Comparison of ENCODE assay signal across 26 cellular contexts in genomic region chr16:56032072-56032471, GRCh38.
"Had no signal": no experiment of that assay in that cellular context is flagged by ENCODE, and none has a peak within 500 bp of the region (broad histone marks: within the 10 kb centered on the region; RNA-seq: fewer than 3 reads in every experiment).

No MANE protein-coding gene starts in this region.

- ATAC-seq: lower lobe of right lung, natural killer cell, psoas muscle, sciatic nerve, upper lobe of right lung had no signal

- H3K27me3 ChIP-seq: neural progenitor cell, upper lobe of right lung had no signal

- H3K36me3 ChIP-seq: lower lobe of right lung, neural progenitor cell, neutrophil, suprapubic skin, thoracic aorta, tibial artery, upper lobe of right lung had no signal

- H3K27ac ChIP-seq: lower lobe of right lung, neural progenitor cell, neutrophil, parathyroid adenoma, psoas muscle, skin epidermis, suprapubic skin, thoracic aorta, tibial artery, upper lobe of right lung had no signal

- DNase-seq: head of caudate nucleus; hypothalamus; immature natural killer cell; kidney; lower lobe of right lung; mesendoderm; naive B cell; natural killer cell; nephron progenitor cell; occipital lobe; psoas muscle; stimulated activated CD4-positive, alpha-beta T cell treated with anti-CD3 and anti-CD28 coated beads, Interleukin-12 subunit alpha, Interleukin-12 subunit beta, amount 100 ng/mL, for 4 hours; stimulated activated CD4-positive, alpha-beta T cell treated with anti-CD3 and anti-CD28 coated beads, Interleukin-15, amount 100 ng/mL, for 24 hours; stimulated activated CD4-positive, alpha-beta T cell treated with anti-CD3 and anti-CD28 coated beads, Interleukin-2, amount 100 ng/mL, for 24 hours; stimulated activated CD4-positive, alpha-beta T cell treated with anti-CD3 and anti-CD28 coated beads, Interleukin-4, amount 100 ng/mL, for 24 hours; stimulated activated naive CD4-positive, alpha-beta T cell; tibial artery; trophoblast cell; upper lobe of right lung had no signal

- H3K9me3 ChIP-seq: lower lobe of right lung, neutrophil, suprapubic skin, tibial artery, upper lobe of right lung had no signal

- H3K4me1 ChIP-seq: lower lobe of right lung, neural progenitor cell, parathyroid adenoma, psoas muscle, suprapubic skin, tibial artery, upper lobe of right lung had no signal

- H3K4me3 ChIP-seq: lower lobe of right lung, neural progenitor cell, psoas muscle, skin epidermis, suprapubic skin, thoracic aorta, tibial artery, upper lobe of right lung had no signal
